Comparison of ENCODE assay signal across 11 cellular contexts in the genomic region with DNA sequence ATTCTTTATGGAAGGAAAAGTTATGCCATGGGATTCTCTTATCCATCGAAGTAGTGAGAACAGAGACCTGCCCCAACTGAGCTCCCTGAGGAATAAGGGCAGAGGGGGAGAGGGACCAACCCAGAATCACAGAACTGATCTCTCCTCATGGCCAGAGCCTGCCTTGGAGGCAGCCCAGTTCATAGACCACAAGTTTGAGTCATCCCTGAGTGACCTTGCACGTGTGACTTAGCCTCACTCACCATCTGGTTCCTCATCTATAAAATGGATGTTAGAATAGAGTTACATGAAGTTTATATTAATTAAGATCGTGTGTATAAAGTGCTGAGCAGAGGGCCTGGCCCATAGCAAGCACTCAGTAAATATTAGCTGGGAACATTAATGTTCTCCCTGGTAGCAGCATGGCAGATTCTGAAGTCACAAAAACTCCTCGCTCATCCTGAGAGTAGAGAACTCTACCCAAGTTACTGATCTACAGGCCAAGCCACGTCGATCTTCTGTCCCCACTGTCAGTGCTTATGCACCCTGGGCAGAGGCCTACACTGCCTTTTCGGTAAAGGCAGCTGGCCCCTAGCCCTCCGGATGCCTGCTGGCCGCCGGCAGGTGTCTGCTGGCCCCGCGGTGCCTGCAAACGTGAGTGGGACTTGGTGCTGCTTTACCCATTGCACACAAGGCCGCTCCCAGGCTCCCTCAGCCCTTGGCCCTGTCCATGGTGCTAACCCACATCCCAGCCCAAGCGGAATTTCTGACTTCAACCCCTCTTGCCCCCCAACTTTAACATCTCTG.
DNase-seq lines count a peak whose midpoint lies in the region; ATAC-seq and TF ChIP-seq lines count a peak whose summit lies in the region.
"Had no signal": no experiment of that assay in that cellular context is flagged by ENCODE, and none has a peak within 500 bp of the region (broad histone marks: within the 10 kb centered on the region; RNA-seq: fewer than 3 reads in every experiment).

No MANE protein-coding gene starts in this region.

- no peak for TF ChIP-seq CTCF in cardiac muscle cell (IDR thresholded peaks at IDR 0.05; ENCODE audit: low read depth, low read length)
- no peak for TF ChIP-seq CTCF in left ventricle myocardium inferior (IDR thresholded peaks at IDR 0.05; ENCODE audit: borderline replicate concordance)
- no peak for TF ChIP-seq CTCF in fibroblast of lung (conservative IDR thresholded peaks at IDR 0.05 in 1 of 2, IDR thresholded peaks at IDR 0.05 in 1 of 2; ENCODE audit: low read depth in 1 of 2, low read length in 2 of 2)
- no peak for TF ChIP-seq CTCF in testis (IDR thresholded peaks at IDR 0.05)

- WGBS in testis, 2 donors, result 25 to 32% methylated on average over 15 of the region's 15 CpGs

- no peak overlapping the region for H3K4me2 ChIP-seq in fibroblast of lung (ENCODE audit: extremely low read depth, insufficient read depth, low read length)

- intact Hi-C loops in left ventricle myocardium inferior (cut with micrococcal nuclease), result no loop called here
- intact Hi-C loops in testis (cut with DNase I; ENCODE audit: low total_unique reads), result no loop called here

- no peaks in the 10 kb centered on the region for H3K36me3 ChIP-seq in cardiac muscle cell
- H3K36me3 ChIP-seq in left ventricle myocardium inferior, result no peaks in the 10 kb centered on the region
- no peaks in the 10 kb centered on the region for H3K36me3 ChIP-seq in fibroblast of lung (ENCODE audit: control insufficient read depth, insufficient read depth, low read length)
- no peaks in the 10 kb centered on the region for H3K36me3 ChIP-seq in testis (ENCODE audit: low read depth, missing control alignments)

- H3K79me2 ChIP-seq in fibroblast of lung (ENCODE audit: control insufficient read depth, insufficient read depth, low read length), result no peaks in the 10 kb centered on the region

- no peak overlapping the region for H3K27ac ChIP-seq in cardiac muscle cell
- H3K27ac ChIP-seq in left ventricle myocardium inferior (replicated peaks), result no peak overlapping the region
- no peak overlapping the region for H3K27ac ChIP-seq in fibroblast of lung (ENCODE audit: insufficient read depth, low read length)
- no peak overlapping the region for H3K27ac ChIP-seq in testis

- in situ Hi-C loops in SK-MEL-5 (cut with HindIII; ENCODE audit: low pct_unique_long_range_greater_than_20kb, low sequenced_read_pairs), result no loop called here

- no peak for TF ChIP-seq POLR2A in testis (IDR thresholded peaks at IDR 0.05)

- no peak overlapping the region for H2AFZ ChIP-seq in fibroblast of lung (ENCODE audit: low read length)

- H3K9me3 ChIP-seq in cardiac muscle cell (ENCODE audit: low read depth) (no peaks in the 10 kb centered on the region), left ventricle myocardium inferior (replicated peaks) (no peaks in the 10 kb centered on the region), fibroblast of lung (ENCODE audit: control insufficient read depth, insufficient read depth, low read depth, low read length) (no peaks in the 10 kb centered on the region), testis (no peaks in the 10 kb centered on the region)

- H3K4me1 ChIP-seq in cardiac muscle cell (ENCODE audit: low read depth), result no peaks in the 10 kb centered on the region
- peaks cover 12% of the 10 kb centered on the region for H3K4me1 ChIP-seq in left ventricle myocardium inferior
- no peaks in the 10 kb centered on the region for H3K4me1 ChIP-seq in fibroblast of lung (ENCODE audit: control insufficient read depth, extremely low read depth, insufficient read depth, low read length)
- H3K4me1 ChIP-seq in testis, result no peaks in the 10 kb centered on the region

- ATAC-seq in GM19351 (IDR thresholded peaks at IDR 0.05; ENCODE audit: unreplicated experiment), result no peak
- no peak for ATAC-seq in GM21825 (IDR thresholded peaks at IDR 0.05; ENCODE audit: unreplicated experiment)

- no peak overlapping the region for H3K4me3 ChIP-seq in cardiac muscle cell
- H3K4me3 ChIP-seq in left ventricle myocardium inferior, result no peak overlapping the region
- no peak overlapping the region for H3K4me3 ChIP-seq in fibroblast of lung (replicated peaks in 1 of 4; ENCODE audit: control extremely low read depth in 1 of 4, insufficient read depth in 1 of 4, low read depth in 3 of 4, low read length in 4 of 4)
- H3K4me3 ChIP-seq in testis, result no peak overlapping the region

- no peaks in the 10 kb centered on the region for H4K20me1 ChIP-seq in fibroblast of lung (ENCODE audit: control insufficient read depth, extremely low read depth, insufficient read depth, low read length)

- H3K9ac ChIP-seq in fibroblast of lung (ENCODE audit: insufficient read depth, low read length), result no peak overlapping the region

- peaks cover 3% of the 10 kb centered on the region for H3K27me3 ChIP-seq in cardiac muscle cell
- H3K27me3 ChIP-seq in left ventricle myocardium inferior (ENCODE audit: low read depth), result peaks cover 10% of the 10 kb centered on the region
- H3K27me3 ChIP-seq in fibroblast of lung (ENCODE audit: control insufficient read depth, insufficient read depth, low read length), result peaks cover 10% of the 10 kb centered on the region
- no peaks in the 10 kb centered on the region for H3K27me3 ChIP-seq in testis

- peak; percentile 51 to 78 for DNase-seq in cardiac muscle cell (ENCODE audit: low read depth in 1 of 2, low spot score in 1 of 2)
- no peak for DNase-seq in left ventricle myocardium inferior
- DNase-seq in SK-MEL-5 (ENCODE audit: low read depth, low spot score), result peak; percentile 22
- DNase-seq in fibroblast of lung (ENCODE audit: low read depth in 2 of 2), result peak; percentile 28 to 37
- peak; percentile 46 for DNase-seq in testis
- no peak for DNase-seq in middle frontal gyrus (ENCODE audit: extremely low spot score, low spot score)
- DNase-seq: activated CD8-positive, alpha-beta memory T cell treated with anti-CD3 and anti-CD28 coated beads, Interleukin-2, amount 50 U/mL, for 48 hours; hypothalamus; NCI-H2081 treated with DMSO at 0.1 percent for 48 hours had no signal

Comparison
In these comparisons a context has a peak if more than half of its experiments do, and no peak if none do; other contexts are left out.
1. DNase-seq: peak in cardiac muscle cell (2 of 2), SK-MEL-5 (single experiment), fibroblast of lung (2 of 2) and testis (single experiment); none in left ventricle myocardium inferior (single experiment) and middle frontal gyrus (single experiment).